Comparison of ENCODE assay signal across 20 cellular contexts in genomic region chr9:137488906-137489305, GRCh38. TPM values are rescaled to one million over a fixed set of nuclear protein-coding genes. Genes with fewer than 3 reads are reported as not detected.
DNase-seq lines count a peak whose midpoint lies in the region; ATAC-seq, FAIRE-seq and TF ChIP-seq lines count a peak whose summit lies in the region.
"Had no signal": no experiment of that assay in that cellular context is flagged by ENCODE, and none has a peak within 500 bp of the region (broad histone marks: within the 10 kb centered on the region; RNA-seq: fewer than 3 reads in every experiment).

No MANE protein-coding gene starts in this region.

- no peaks in the 10 kb centered on the region for H3K36me3 Mint-ChIP-seq in mesothelial cell of epicardium
- H3K36me3 Mint-ChIP-seq: CD14-positive monocyte; CD4-positive, alpha-beta memory T cell had no signal

- DNase-seq in left ventricle myocardium superior: peak; percentile 18
- no peak for DNase-seq in right cardiac atrium
- peak in 2 of 3 donors; percentile 11 for DNase-seq in mucosa of descending colon
- peak; percentile 40 for DNase-seq in spleen
- no peak for DNase-seq in RCC 7860 (ENCODE audit: low spot score)
- DNase-seq in esophagus muscularis mucosa (ENCODE audit: extremely low spot score): no peak
- no peak for DNase-seq in mesothelial cell of epicardium (ENCODE audit: low spot score in 2 of 2, unreplicated experiment in 2 of 2)
- DNase-seq: CD4-positive, alpha-beta memory T cell; DND-41; EL; H9 had no signal

- no peak for FAIRE-seq in RCC 7860 (lab: Jason Lieb, UNC)
- FAIRE-seq: GM12878, GM19239, H1, HepG2 had no signal

- 94% methylated on average over 6 of the region's 6 CpGs for WGBS in right cardiac atrium
- WGBS in spleen, 5 donors: 75 to 93% (median 88%) methylated on average over 3 to 6 of the region's 6 CpGs
- 92% methylated on average over 6 of the region's 6 CpGs for WGBS in esophagus muscularis mucosa

- H3K27me3 ChIP-seq in right cardiac atrium (ENCODE audit: control insufficient read depth, insufficient read depth) (no peaks in the 10 kb centered on the region), spleen (replicated peaks in 1 of 7) (no peaks in the 10 kb centered on the region), esophagus muscularis mucosa (no peaks in the 10 kb centered on the region)
- H3K27me3 ChIP-seq: BLaER1 had no signal

- no peak overlapping the region for H3K4me3 Mint-ChIP-seq in mesothelial cell of epicardium
- H3K4me3 Mint-ChIP-seq: CD14-positive monocyte; CD4-positive, alpha-beta memory T cell; H9 had no signal

- intact Hi-C loops in left ventricle myocardium superior (cut with micrococcal nuclease): no loop called here
- intact Hi-C loops in right cardiac atrium (cut with DNase I): no loop called here
- intact Hi-C loops in mucosa of descending colon (cut with DNase I, micrococcal nuclease): no loop called here
- intact Hi-C loops in spleen (cut with DNase I; ENCODE audit: low total_unique reads): no loop called here
- intact Hi-C loops in esophagus muscularis mucosa (cut with DNase I): no loop called here

- H3K27ac ChIP-seq in right cardiac atrium (ENCODE audit: low read length) (no peak overlapping the region), spleen (no peak overlapping the region), esophagus muscularis mucosa (replicated peaks in 1 of 4) (no peak overlapping the region)
- H3K27ac ChIP-seq: 22Rv1, BLaER1 had no signal

- TF ChIP-seq POLR2A in spleen (IDR thresholded peaks at IDR 0.05) (no peak), esophagus muscularis mucosa (IDR thresholded peaks at IDR 0.05; ENCODE audit: low read depth) (no peak)

- no peak for TF ChIP-seq EP300 in esophagus muscularis mucosa (IDR thresholded peaks at IDR 0.05)

- peaks cover 8% of the 10 kb centered on the region for H3K4me1 Mint-ChIP-seq in mesothelial cell of epicardium
- H3K4me1 Mint-ChIP-seq: H9 had no signal

- H3K4me3 ChIP-seq in right cardiac atrium (ENCODE audit: low read length) (no peak overlapping the region), mucosa of descending colon (no peak overlapping the region), spleen (no peak overlapping the region), esophagus muscularis mucosa (no peak overlapping the region)
- H3K4me3 ChIP-seq: BLaER1, GM12878 had no signal

- H3K9me3 ChIP-seq in right cardiac atrium (ENCODE audit: control insufficient read depth, low read length): no peaks in the 10 kb centered on the region
- no peaks in the 10 kb centered on the region for H3K9me3 ChIP-seq in mucosa of descending colon
- H3K9me3 ChIP-seq in spleen: no peaks in the 10 kb centered on the region
- no peaks in the 10 kb centered on the region for H3K9me3 ChIP-seq in esophagus muscularis mucosa

- no peaks in the 10 kb centered on the region for H3K27me3 Mint-ChIP-seq in mesothelial cell of epicardium (ENCODE audit: low read depth)
- H3K27me3 Mint-ChIP-seq: CD4-positive, alpha-beta memory T cell had no signal

- no peaks in the 10 kb centered on the region for H3K9me3 Mint-ChIP-seq in mesothelial cell of epicardium
- H3K9me3 Mint-ChIP-seq: CD4-positive, alpha-beta memory T cell had no signal

- TF ChIP-seq CTCF in mucosa of descending colon (IDR thresholded peaks at IDR 0.05): no peak
- no peak for TF ChIP-seq CTCF in spleen (IDR thresholded peaks at IDR 0.05 in 8 of 11, conservative IDR thresholded peaks at IDR 0.05 in 3 of 11)
- TF ChIP-seq CTCF in esophagus muscularis mucosa (IDR thresholded peaks at IDR 0.05): no peak
- TF ChIP-seq CTCF in mesothelial cell of epicardium (IDR thresholded peaks at IDR 0.05; ENCODE audit: unreplicated experiment): no peak

- no peaks in the 10 kb centered on the region for H3K36me3 ChIP-seq in mucosa of descending colon (ENCODE audit: low read depth)
- H3K36me3 ChIP-seq in spleen: peaks cover 0 to 8% (median 0%) of the 10 kb centered on the region in 6 donors
- H3K36me3 ChIP-seq in esophagus muscularis mucosa: peaks cover 0 to 29% (median 13%) of the 10 kb centered on the region in 4 donors

- H3K4me1 ChIP-seq in right cardiac atrium (ENCODE audit: control insufficient read depth, insufficient read depth, low read length) (no peaks in the 10 kb centered on the region), mucosa of descending colon (ENCODE audit: low read depth) (peaks cover 9% of the 10 kb centered on the region), spleen (peaks cover 0 to 12% (median 3%) of the 10 kb centered on the region in 6 donors), esophagus muscularis mucosa (peaks cover 0 to 3% (median under 1%) of the 10 kb centered on the region in 4 donors)

- H3K27ac Mint-ChIP-seq in mesothelial cell of epicardium: no peak overlapping the region

- no peak for ATAC-seq in left ventricle myocardium superior
- no peak for ATAC-seq in right cardiac atrium
- ATAC-seq in mucosa of descending colon: no peak
- ATAC-seq: GM12878, HepG2 had no signal

RNA-seq across cellular contexts. Expression of gene NSMF, which starts 29.8 kb away (rescaled TPM):
- 10.2 TPM for total RNA-seq in left ventricle myocardium superior
- total RNA-seq in right cardiac atrium: 10 to 100 TPM; 12.4 to 21.5 (median 18.6) TPM
- 25.5 TPM for polyA plus RNA-seq in right cardiac atrium
- total RNA-seq in mucosa of descending colon: 10 to 100 TPM; 30.1 to 48.0 (median 43.4) TPM
- 10 to 100 TPM; 21.8 to 39.0 (median 25.5) TPM for total RNA-seq in spleen
- 10 to 100 TPM; 21.8 to 49.3 (median 26.7) TPM for polyA plus RNA-seq in spleen
- 10 to 100 TPM; 41.9 to 71.0 (median 58.9) TPM for total RNA-seq in esophagus muscularis mucosa
- total RNA-seq in mesothelial cell of epicardium: 85.3 to 85.6 TPM (median 85.3 TPM) in 3 replicates

RNA-seq across cellular contexts. Expression of gene ENTPD8, which starts 47.7 kb away (rescaled TPM):
- total RNA-seq in left ventricle myocardium superior (not detected), right cardiac atrium (not detected), mucosa of descending colon (100 to 1,000 TPM in 1 of 3 donors, 10 to 100 TPM in 2; 36.7 to 127 (median 74.8) TPM), spleen (under 1 TPM in 3 of 7 donors, not detected in 4; 0.26 to 0.37 (median 0.28) TPM), esophagus muscularis mucosa (not detected), mesothelial cell of epicardium (1.4 to 1.7 TPM (median 1.6 TPM) in 3 replicates)
- polyA plus RNA-seq in right cardiac atrium (not detected), spleen (under 1 TPM; 0.07 to 0.10 (median 0.09) TPM)
- total RNA-seq: A673; CD4-positive, alpha-beta memory T cell; GM12878 had no signal
- polyA plus RNA-seq: AG04450; CD14-positive monocyte; CD4-positive, alpha-beta memory T cell; GM12878 had no signal

Comparison
In these comparisons a context has a peak if more than half of its experiments do, and no peak if none do; other contexts are left out.
1. DNase-seq: peak in left ventricle myocardium superior (single experiment), mucosa of descending colon (2 of 3) and spleen (single experiment); none in right cardiac atrium (0 of 3), RCC 7860 (single experiment), esophagus muscularis mucosa (single experiment) and mesothelial cell of epicardium (0 of 2).
2. RNA of gene ENTPD8, which starts 47.7 kb away (total RNA-seq): 36.7 to 127 TPM in mucosa of descending colon; 1.4 to 1.7 TPM in mesothelial cell of epicardium, 0.26 to 0.37 TPM in spleen, not detected in right cardiac atrium, not detected in left ventricle myocardium superior (single experiment) and not detected in esophagus muscularis mucosa; every median in the first group is over 10 times any median in the second.